Comparison of ENCODE assay signal across 41 cellular contexts in the genomic region with DNA sequence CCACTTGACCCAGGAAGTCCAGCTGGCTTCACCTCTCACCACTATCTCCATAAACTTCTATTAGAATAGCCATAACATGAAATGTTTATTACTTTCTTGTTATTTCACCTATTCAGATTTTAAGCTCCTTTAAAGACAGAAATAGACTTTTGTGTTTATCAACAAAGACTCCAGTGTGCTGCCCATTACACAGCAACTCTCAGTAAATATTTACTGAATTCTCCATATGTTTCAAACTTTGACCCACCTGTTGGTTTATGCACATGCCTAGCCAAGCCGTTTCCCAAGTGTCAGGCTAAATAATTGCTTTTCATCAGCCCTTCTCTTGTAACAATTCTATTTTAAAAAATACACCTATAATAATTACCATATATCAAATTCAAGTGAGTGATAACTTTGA.
"Had no signal": no experiment of that assay in that cellular context is flagged by ENCODE, and none has a peak within 500 bp of the region (broad histone marks: within the 10 kb centered on the region; RNA-seq: fewer than 3 reads in every experiment).

No MANE protein-coding gene starts in this region.

- H3K27me3 Mint-ChIP-seq: activated naive CD4-positive, alpha-beta T cell treated with anti-CD3 and anti-CD28 coated beads, Interleukin-2, amount 10 ng/mL, durations not matched to agents 7 days and 5 days; activated naive CD4-positive, alpha-beta T cell treated with anti-CD3 and anti-CD28 coated beads, Interleukin-2, amount 50 U/mL, for 24 hours; activated naive CD8-positive, alpha-beta T cell; activated naive CD8-positive, alpha-beta T cell treated with anti-CD3 and anti-CD28 coated beads for 36 hours; activated naive CD8-positive, alpha-beta T cell treated with anti-CD3 and anti-CD28 coated beads, Interleukin-2, amount 10 ng/mL, durations not matched to agents 7 days and 5 days; activated naive CD8-positive, alpha-beta T cell treated with anti-CD3 and anti-CD28 coated beads, Interleukin-2, amount 50 U/mL, for 24 hours; activated T-cell treated with anti-CD3 and anti-CD28 coated beads, Interleukin-2, amount 50 U/mL, for 24 hours; central memory CD8-positive, alpha-beta T cell had no signal

- DNase-seq: activated effector memory CD4-positive, alpha-beta T cell treated with anti-CD3 and anti-CD28 coated beads, Interleukin-2, amount 50 U/mL, for 16 hours; activated effector memory CD4-positive, alpha-beta T cell treated with Interleukin-2 at 50 U/mL for 16 hours; activated gamma-delta T cell; activated gamma-delta T cell treated with Interleukin-2 at 50 U/mL for 16 hours; activated naive CD4-positive, alpha-beta T cell; activated naive CD4-positive, alpha-beta T cell treated with anti-CD3 and anti-CD28 coated beads for 36 hours; activated naive CD4-positive, alpha-beta T cell treated with anti-CD3 and anti-CD28 coated beads, Interleukin-2, amount 10 ng/mL, durations not matched to agents 7 days and 5 days; activated naive CD4-positive, alpha-beta T cell treated with anti-CD3 and anti-CD28 coated beads, Interleukin-2, amount 50 U/mL, for 16 hours; activated naive CD4-positive, alpha-beta T cell treated with Interleukin-2 at 50 U/mL for 16 hours; activated naive CD8-positive, alpha-beta T cell treated with anti-CD3 and anti-CD28 coated beads for 36 hours; activated naive CD8-positive, alpha-beta T cell treated with anti-CD3 and anti-CD28 coated beads, Interleukin-2, amount 10 ng/mL, durations not matched to agents 7 days and 5 days; activated naive CD8-positive, alpha-beta T cell treated with anti-CD3 and anti-CD28 coated beads, Interleukin-2, amount 50 U/mL, for 24 hours; activated T-cell treated with anti-CD3 and anti-CD28 coated beads for 4 hours; activated T-cell treated with anti-CD3 and anti-CD28 coated beads, Interleukin-2, amount 50 U/mL, for 1 hour; activated T-cell treated with anti-CD3 and anti-CD28 coated beads, Interleukin-2, amount 50 U/mL, for 24 hours; activated T-cell treated with anti-CD3 and anti-CD28 coated beads, Interleukin-2, amount 50 U/mL, for 4 hours; activated T-cell treated with anti-CD3 and anti-CD28 coated beads, Interleukin-2, amount 50 U/mL, for 48 hours; activated T-cell treated with anti-CD3 and anti-CD28 coated beads, Interleukin-2, amount 50 U/mL, for 72 hours; adrenal gland; amniotic stem cell; amygdala; anterior cingulate cortex; aorta; body of pancreas; brain microvascular endothelial cell; caudate nucleus; central memory CD4-positive, alpha-beta T cell; cerebellar nuclear complex had no signal

- ATAC-seq: activated naive CD4-positive, alpha-beta T cell treated with anti-CD3 and anti-CD28 coated beads, Interleukin-2, amount 50 U/mL, for 72 hours; activated naive CD8-positive, alpha-beta T cell treated with anti-CD3 and anti-CD28 coated beads, Interleukin-2, amount 50 U/mL, for 24 hours; activated T-cell treated with anti-CD3 and anti-CD28 coated beads, Interleukin-2, amount 50 U/mL, for 4 hours; activated T-cell treated with anti-CD3 and anti-CD28 coated beads, Interleukin-2, amount 50 U/mL, for 72 hours; activated T-helper 17 cell treated with anti-CD3 and anti-CD28 coated beads, Interleukin-2, amount 50 U/mL, for 72 hours; body of pancreas had no signal

- H3K27me3 ChIP-seq: adrenal gland, ascending aorta, body of pancreas, brain microvascular endothelial cell, breast epithelium, cardiac muscle cell had no signal

- H3K27ac Mint-ChIP-seq: activated naive CD4-positive, alpha-beta T cell treated with anti-CD3 and anti-CD28 coated beads for 36 hours; activated naive CD4-positive, alpha-beta T cell treated with anti-CD3 and anti-CD28 coated beads, Interleukin-2, amount 10 ng/mL, durations not matched to agents 7 days and 5 days; activated naive CD4-positive, alpha-beta T cell treated with anti-CD3 and anti-CD28 coated beads, Interleukin-2, amount 50 U/mL, for 24 hours; activated naive CD4-positive, alpha-beta T cell treated with anti-CD3 and anti-CD28 coated beads, Interleukin-2, amount 50 U/mL, for 72 hours; activated naive CD8-positive, alpha-beta T cell; activated naive CD8-positive, alpha-beta T cell treated with anti-CD3 and anti-CD28 coated beads for 36 hours; activated naive CD8-positive, alpha-beta T cell treated with anti-CD3 and anti-CD28 coated beads, Interleukin-2, amount 10 ng/mL, durations not matched to agents 7 days and 5 days; activated naive CD8-positive, alpha-beta T cell treated with anti-CD3 and anti-CD28 coated beads, Interleukin-2, amount 50 U/mL, for 24 hours; activated T-cell treated with anti-CD3 and anti-CD28 coated beads, Interleukin-2, amount 50 U/mL, for 24 hours; activated T-cell treated with anti-CD3 and anti-CD28 coated beads, Interleukin-2, amount 50 U/mL, for 72 hours; activated T-helper 1 cell treated with anti-CD3 and anti-CD28 coated beads, Interleukin-12 subunit alpha, Interleukin-12 subunit beta, Interleukin-2, Interleukin-4 antibody, amounts not matched to agents 30 ng/mL and 10 ng/mL and 1 ng/mL, durations not matched to agents 14 hours and 24 hours and 36 hours; activated T-helper 17 cell treated with anti-CD3 and anti-CD28 coated beads, Interleukin-2, amount 50 U/mL, for 72 hours; activated T-helper 2 cell treated with anti-CD3 and anti-CD28 coated beads, Interferon-gamma antibody, Interleukin-2, Interleukin-4, amounts not matched to agents 10 μg/mL and 5 μg/mL and 100 μg/mL, durations not matched to agents 14 hours and 24 hours and 36 hours; brain had no signal

- H3K4me3 ChIP-seq: adrenal gland, ascending aorta, body of pancreas, breast epithelium, cardiac muscle cell had no signal

- H3K36me3 Mint-ChIP-seq: activated naive CD4-positive, alpha-beta T cell treated with anti-CD3 and anti-CD28 coated beads, Interleukin-2, amount 10 ng/mL, durations not matched to agents 7 days and 5 days; activated naive CD4-positive, alpha-beta T cell treated with anti-CD3 and anti-CD28 coated beads, Interleukin-2, amount 50 U/mL, for 24 hours; activated naive CD4-positive, alpha-beta T cell treated with anti-CD3 and anti-CD28 coated beads, Interleukin-2, amount 50 U/mL, for 72 hours; activated naive CD8-positive, alpha-beta T cell; activated naive CD8-positive, alpha-beta T cell treated with anti-CD3 and anti-CD28 coated beads for 36 hours; activated naive CD8-positive, alpha-beta T cell treated with anti-CD3 and anti-CD28 coated beads, Interleukin-2, amount 10 ng/mL, durations not matched to agents 7 days and 5 days; brain had no signal

- H3K4me3 Mint-ChIP-seq: activated naive CD4-positive, alpha-beta T cell treated with anti-CD3 and anti-CD28 coated beads for 36 hours; activated naive CD4-positive, alpha-beta T cell treated with anti-CD3 and anti-CD28 coated beads, Interleukin-2, amount 10 ng/mL, durations not matched to agents 7 days and 5 days; activated naive CD4-positive, alpha-beta T cell treated with anti-CD3 and anti-CD28 coated beads, Interleukin-2, amount 50 U/mL, for 24 hours; activated naive CD8-positive, alpha-beta T cell; activated naive CD8-positive, alpha-beta T cell treated with anti-CD3 and anti-CD28 coated beads for 36 hours; activated naive CD8-positive, alpha-beta T cell treated with anti-CD3 and anti-CD28 coated beads, Interleukin-2, amount 10 ng/mL, durations not matched to agents 7 days and 5 days; activated naive CD8-positive, alpha-beta T cell treated with anti-CD3 and anti-CD28 coated beads, Interleukin-2, amount 50 U/mL, for 24 hours; activated T-cell treated with anti-CD3 and anti-CD28 coated beads, Interleukin-2, amount 50 U/mL, for 24 hours; activated T-cell treated with anti-CD3 and anti-CD28 coated beads, Interleukin-2, amount 50 U/mL, for 4 hours; activated T-cell treated with anti-CD3 and anti-CD28 coated beads, Interleukin-2, amount 50 U/mL, for 72 hours; activated T-helper 1 cell treated with anti-CD3 and anti-CD28 coated beads, Interleukin-12 subunit alpha, Interleukin-12 subunit beta, Interleukin-2, Interleukin-4 antibody, amounts not matched to agents 30 ng/mL and 10 ng/mL and 1 ng/mL, durations not matched to agents 14 hours and 24 hours and 36 hours; activated T-helper 17 cell treated with anti-CD3 and anti-CD28 coated beads, Interleukin-2, amount 50 U/mL, for 72 hours; brain; central memory CD8-positive, alpha-beta T cell had no signal

- H3K27ac ChIP-seq: adrenal gland, ascending aorta, body of pancreas, brain microvascular endothelial cell, breast epithelium, cardiac muscle cell had no signal

- H3K36me3 ChIP-seq: adrenal gland, ascending aorta, brain microvascular endothelial cell, breast epithelium, cardiac muscle cell had no signal

- H3K4me1 ChIP-seq: adrenal gland, ascending aorta, body of pancreas, breast epithelium had no signal

- H3K9me3 Mint-ChIP-seq: activated naive CD4-positive, alpha-beta T cell treated with anti-CD3 and anti-CD28 coated beads, Interleukin-2, amount 10 ng/mL, durations not matched to agents 7 days and 5 days; activated naive CD4-positive, alpha-beta T cell treated with anti-CD3 and anti-CD28 coated beads, Interleukin-2, amount 50 U/mL, for 24 hours; activated naive CD4-positive, alpha-beta T cell treated with anti-CD3 and anti-CD28 coated beads, Interleukin-2, amount 50 U/mL, for 72 hours; activated naive CD8-positive, alpha-beta T cell treated with anti-CD3 and anti-CD28 coated beads for 36 hours; activated naive CD8-positive, alpha-beta T cell treated with anti-CD3 and anti-CD28 coated beads, Interleukin-2, amount 10 ng/mL, durations not matched to agents 7 days and 5 days; activated T-cell treated with anti-CD3 and anti-CD28 coated beads, Interleukin-2, amount 50 U/mL, for 24 hours; activated T-cell treated with anti-CD3 and anti-CD28 coated beads, Interleukin-2, amount 50 U/mL, for 4 hours; activated T-cell treated with anti-CD3 and anti-CD28 coated beads, Interleukin-2, amount 50 U/mL, for 72 hours; activated T-helper 1 cell treated with anti-CD3 and anti-CD28 coated beads, Interleukin-12 subunit alpha, Interleukin-12 subunit beta, Interleukin-2, Interleukin-4 antibody, amounts not matched to agents 30 ng/mL and 10 ng/mL and 1 ng/mL, durations not matched to agents 14 hours and 24 hours and 36 hours; activated T-helper 2 cell treated with anti-CD3 and anti-CD28 coated beads, Interferon-gamma antibody, Interleukin-2, Interleukin-4, amounts not matched to agents 10 μg/mL and 5 μg/mL and 100 μg/mL, durations not matched to agents 14 hours and 24 hours and 36 hours; central memory CD8-positive, alpha-beta T cell had no signal

- H3K4me1 Mint-ChIP-seq: activated naive CD4-positive, alpha-beta T cell treated with anti-CD3 and anti-CD28 coated beads, Interleukin-2, amount 10 ng/mL, durations not matched to agents 7 days and 5 days; activated naive CD4-positive, alpha-beta T cell treated with anti-CD3 and anti-CD28 coated beads, Interleukin-2, amount 50 U/mL, for 24 hours; activated naive CD8-positive, alpha-beta T cell treated with anti-CD3 and anti-CD28 coated beads for 36 hours; activated naive CD8-positive, alpha-beta T cell treated with anti-CD3 and anti-CD28 coated beads, Interleukin-2, amount 10 ng/mL, durations not matched to agents 7 days and 5 days; activated naive CD8-positive, alpha-beta T cell treated with anti-CD3 and anti-CD28 coated beads, Interleukin-2, amount 50 U/mL, for 24 hours; activated T-helper 17 cell treated with anti-CD3 and anti-CD28 coated beads, Interleukin-2, amount 50 U/mL, for 72 hours; brain; central memory CD8-positive, alpha-beta T cell had no signal

- H3K9me3 ChIP-seq: adrenal gland, ascending aorta, body of pancreas, breast epithelium had no signal

- FAIRE-seq: astrocyte, bronchial epithelial cell had no signal
